ENCODE assay signal across 1 cellular context in genomic region chr10:127337801-127338200, GRCh38.
TF ChIP-seq lines count a peak whose summit lies in the region.

No MANE protein-coding gene starts in this region.

TF ChIP-seq in endothelial cell of umbilical vein, 7 proteins besides CTCF, POLR2A, EP300 and RAD21:
- TF ChIP-seq FOS (IDR thresholded peaks at IDR 0.05; ENCODE audit: borderline replicate concordance, insufficient read depth, low read length), result no peak
- no peak for TF ChIP-seq MYC (IDR thresholded peaks at IDR 0.05; ENCODE audit: low read depth, low read length)
- TF ChIP-seq JUN (IDR thresholded peaks at IDR 0.05; ENCODE audit: borderline replicate concordance, insufficient read depth, insufficient read length, low read depth), result no peak
- TF ChIP-seq MAX (IDR thresholded peaks at IDR 0.05; ENCODE audit: insufficient read depth, insufficient read length), result no peak
- no peak for TF ChIP-seq EZH2 (IDR thresholded peaks at IDR 0.05; ENCODE audit: borderline replicate concordance, low read depth, low read length, severe bottlenecking)
- no peak for TF ChIP-seq GATA2 (IDR thresholded peaks at IDR 0.05; ENCODE audit: insufficient read depth, insufficient read length, low read depth, low read length)
- TF ChIP-seq POLR2AphosphoS5 (IDR thresholded peaks at IDR 0.05; ENCODE audit: insufficient read depth, low read depth, low read length), result no peak
